Comparison of ENCODE assay signal across 10 cellular contexts in genomic region chr14:101813171-101813759, GRCh38. TPM values are rescaled to one million over a fixed set of nuclear protein-coding genes. Genes with fewer than 3 reads are reported as not detected.
A peak's percentile ranks its signal among the peaks of the same experiment; 100 is the strongest.
DNase-seq lines count a peak whose midpoint lies in the region; ATAC-seq and TF ChIP-seq lines count a peak whose summit lies in the region.
"Had no signal": no experiment of that assay in that cellular context is flagged by ENCODE, and none has a peak within 500 bp of the region (broad histone marks: within the 10 kb centered on the region; RNA-seq: fewer than 3 reads in every experiment).

No MANE protein-coding gene starts in this region.

- H3K4me1 ChIP-seq in GM23248 (ENCODE audit: insufficient read depth) (peaks cover 28% of the 10 kb centered on the region), heart left ventricle (peaks cover 7 to 81% (median 67%) of the 10 kb centered on the region in 12 donors), gastrocnemius medialis (peaks cover 48 to 57% of the 10 kb centered on the region in 2 donors), tibial artery (peaks cover 0 to 40% (median 24%) of the 10 kb centered on the region in 4 donors)

- POLR2A ChIA-PET in activated CD4-positive, alpha-beta memory T cell treated with anti-CD3 and anti-CD28 coated beads for 36 hours (lab: Charles Lee): interaction anchor here (0.6 to 7.8 kb wide), 9 partner anchors 12 to 109 kb away, joined by 3 to 229 read pairs (median 4); no protein-coding TSS in a partner anchor

- H3F3A ChIP-seq in GM23248 (ENCODE audit: insufficient read depth): peaks cover 25% of the 10 kb centered on the region

- H3K4me3 Mint-ChIP-seq in activated CD4-positive, alpha-beta memory T cell treated with anti-CD3 and anti-CD28 coated beads for 36 hours: peak overlapping the region; percentile 86

- no peak overlapping the region for H3K9ac ChIP-seq in GM23248

- H3K4me1 Mint-ChIP-seq in activated CD4-positive, alpha-beta memory T cell treated with anti-CD3 and anti-CD28 coated beads for 36 hours (ENCODE audit: low read depth): peaks cover 72% of the 10 kb centered on the region

- H3K36me3 ChIP-seq in GM23248 (ENCODE audit: low read depth) (no peaks in the 10 kb centered on the region), heart left ventricle (peaks cover 0 to 8% (median 0%) of the 10 kb centered on the region in 9 donors), gastrocnemius medialis (no peaks in the 10 kb centered on the region), tibial artery (no peaks in the 10 kb centered on the region)
- H3K36me3 ChIP-seq: prostate gland had no signal

- no peak overlapping the region for H2AFZ ChIP-seq in GM23248

- H3K9me3 ChIP-seq in GM23248 (ENCODE audit: low read depth) (no peaks in the 10 kb centered on the region), heart left ventricle (no peaks in the 10 kb centered on the region), gastrocnemius medialis (no peaks in the 10 kb centered on the region), tibial artery (no peaks in the 10 kb centered on the region)
- H3K9me3 ChIP-seq: prostate gland had no signal

- DNase-seq in GM23248: peak; percentile 9
- peak; percentile 48 for DNase-seq in activated CD4-positive, alpha-beta memory T cell treated with anti-CD3 and anti-CD28 coated beads for 36 hours
- peak; percentile 72 to 82 (median 77) for DNase-seq in heart left ventricle
- DNase-seq in gastrocnemius medialis: no peak
- no peak for DNase-seq in HUDEP-2 (lab: John Stamatoyannopoulos, UW; ENCODE audit: unreplicated experiment in 76 of 76)
- no peak for DNase-seq in SKM-1 treated with dmso at 0.1 percent for 144 hours (lab: John Stamatoyannopoulos, UW; ENCODE audit: unreplicated experiment)
- no peak for DNase-seq in tibial artery
- DNase-seq in MV-4-11 (lab: John Stamatoyannopoulos, UW): no peak
- DNase-seq: NCI-H2171 had no signal

- H3K9me3 Mint-ChIP-seq in activated CD4-positive, alpha-beta memory T cell treated with anti-CD3 and anti-CD28 coated beads for 36 hours: no peaks in the 10 kb centered on the region

- CTCF ChIA-PET in activated CD4-positive, alpha-beta memory T cell treated with anti-CD3 and anti-CD28 coated beads for 36 hours (lab: Charles Lee): interaction anchor here (0.7 to 7.5 kb wide), 5 partner anchors 9 to 43 kb away, joined by 3 to 59 read pairs (median 5); no protein-coding TSS in a partner anchor

- H3K27ac Mint-ChIP-seq in activated CD4-positive, alpha-beta memory T cell treated with anti-CD3 and anti-CD28 coated beads for 36 hours: peak overlapping the region; percentile 98

- H3K4me3 ChIP-seq in GM23248: no peak overlapping the region
- H3K4me3 ChIP-seq in heart left ventricle: peak overlapping the region in 1 of 12 donors; percentile 66
- no peak overlapping the region for H3K4me3 ChIP-seq in gastrocnemius medialis
- H3K4me3 ChIP-seq in tibial artery: no peak overlapping the region
- H3K4me3 ChIP-seq: prostate gland had no signal

- no peaks in the 10 kb centered on the region for H3K9me2 ChIP-seq in GM23248 (ENCODE audit: insufficient read depth)

- TF ChIP-seq CTCF in heart left ventricle (IDR thresholded peaks at IDR 0.05): no peak
- no peak for TF ChIP-seq CTCF in gastrocnemius medialis (IDR thresholded peaks at IDR 0.05 in 4 of 5, conservative IDR thresholded peaks at IDR 0.05 in 1 of 5)
- no peak for TF ChIP-seq CTCF in tibial artery (IDR thresholded peaks at IDR 0.05)

- H3K27me3 ChIP-seq in GM23248 (replicated peaks; ENCODE audit: insufficient read depth) (no peaks in the 10 kb centered on the region), heart left ventricle (no peaks in the 10 kb centered on the region), gastrocnemius medialis (no peaks in the 10 kb centered on the region), tibial artery (no peaks in the 10 kb centered on the region)

- in situ Hi-C loops in GM23248 (cut with MboI): no loop called here
- in situ Hi-C loops in gastrocnemius medialis (cut with MboI; ENCODE audit: low sequenced_read_pairs in 4 of 4): no loop called here

- no peak overlapping the region for H3K4me2 ChIP-seq in GM23248 (ENCODE audit: unreplicated experiment)

- H3K36me3 Mint-ChIP-seq in activated CD4-positive, alpha-beta memory T cell treated with anti-CD3 and anti-CD28 coated beads for 36 hours: peaks cover 55% of the 10 kb centered on the region

- H3K27me3 Mint-ChIP-seq in activated CD4-positive, alpha-beta memory T cell treated with anti-CD3 and anti-CD28 coated beads for 36 hours: no peaks in the 10 kb centered on the region

- no peak overlapping the region for H3K27ac ChIP-seq in GM23248
- peak overlapping the region; percentile 68 to 99 (median 97) for H3K27ac ChIP-seq in heart left ventricle
- peak overlapping the region; percentile 91 to 96 (median 93) for H3K27ac ChIP-seq in gastrocnemius medialis
- no peak overlapping the region for H3K27ac ChIP-seq in tibial artery

- 63 to 68% methylated on average over 7 of the region's 7 CpGs for WGBS in GM23248 (ENCODE audit: low coverage in 1 of 2, low lambda C conversion rate in 2 of 2, missing lambda C conversion rate in 2 of 2), 2 experiments
- 38 to 57% (median 41%) methylated on average over 7 of the region's 7 CpGs for WGBS in heart left ventricle, 4 donors

- TF ChIP-seq POLR2A in heart left ventricle (IDR thresholded peaks at IDR 0.05) (peak in 1 of 2 donors; percentile 11), gastrocnemius medialis (IDR thresholded peaks at IDR 0.05) (no peak)

- intact Hi-C loops in activated CD4-positive, alpha-beta memory T cell treated with anti-CD3 and anti-CD28 coated beads for 36 hours (cut with micrococcal nuclease): loop anchor here (10.0 kb wide), 1 partner anchor 1438 kb away; the partner anchor contains the start of gene WDR25
- intact Hi-C loops in heart left ventricle (cut with DNase I) (loop anchor here in 3 of 10 donors (5.0 kb wide), 2 partner anchors 36 to 64 kb away; no protein-coding TSS in a partner anchor), gastrocnemius medialis (cut with DNase I; ENCODE audit: low total_unique reads) (loop anchor here (5.0 kb wide), 2 partner anchors 114 to 154 kb away; no protein-coding TSS in a partner anchor), tibial artery (cut with DNase I; ENCODE audit: low total_unique reads) (no loop called here)

- peaks cover 78% of the 10 kb centered on the region for H3K79me2 ChIP-seq in GM23248 (ENCODE audit: insufficient read depth)

- peaks cover 5% of the 10 kb centered on the region; the same call in 1 of the 2 replicates for H4K20me1 ChIP-seq in GM23248 (ENCODE audit: insufficient read depth)

- ATAC-seq in heart left ventricle (peak; percentile 49 to 81 (median 61)), gastrocnemius medialis (peak in 1 of 2 donors; percentile 7)

RNA-seq across cellular contexts. Expression of gene PPP2R5C, which starts 51.8 kb away (rescaled TPM):
- total RNA-seq in GM23248 (2014; rRNA removed; shearing (Covaris generic)): 77.1 and 77.9 TPM in 2 replicates
- polyA plus RNA-seq in GM23248 (2016; fragmentation: Nextera tagmentation; extraction: Ambion mirVana): 74.4 and 76.3 TPM in 2 replicates
- total RNA-seq in activated CD4-positive, alpha-beta memory T cell treated with anti-CD3 and anti-CD28 coated beads for 36 hours: 100 to 1,000 TPM; 252 to 268 TPM
- 100 to 1,000 TPM; 116 to 248 (median 207) TPM for total RNA-seq in heart left ventricle
- polyA plus RNA-seq in heart left ventricle: 100 to 1,000 TPM in 1 of 2 donors, 10 to 100 TPM in 1; 99.4 to 150 TPM
- total RNA-seq in gastrocnemius medialis: 10 to 100 TPM; 35.4 to 65.9 (median 49.3) TPM

Comparison
In these comparisons a context has a peak if more than half of its experiments do, and no peak if none do; other contexts are left out.
1. DNase-seq: peak in GM23248 (single experiment), activated CD4-positive, alpha-beta memory T cell treated with anti-CD3 and anti-CD28 coated beads for 36 hours (single experiment) and heart left ventricle (5 of 5); none in gastrocnemius medialis (0 of 2), HUDEP-2 (0 of 76), SKM-1 treated with dmso at 0.1 percent for 144 hours (single experiment), tibial artery (0 of 2) and MV-4-11 (single experiment).
2. H3K27ac ChIP-seq: peak in heart left ventricle (12 of 12) and gastrocnemius medialis (4 of 4); none in GM23248 (single experiment) and tibial artery (0 of 2).